1 cellular context compared by ENCODE assay signal in the genomic region with DNA sequence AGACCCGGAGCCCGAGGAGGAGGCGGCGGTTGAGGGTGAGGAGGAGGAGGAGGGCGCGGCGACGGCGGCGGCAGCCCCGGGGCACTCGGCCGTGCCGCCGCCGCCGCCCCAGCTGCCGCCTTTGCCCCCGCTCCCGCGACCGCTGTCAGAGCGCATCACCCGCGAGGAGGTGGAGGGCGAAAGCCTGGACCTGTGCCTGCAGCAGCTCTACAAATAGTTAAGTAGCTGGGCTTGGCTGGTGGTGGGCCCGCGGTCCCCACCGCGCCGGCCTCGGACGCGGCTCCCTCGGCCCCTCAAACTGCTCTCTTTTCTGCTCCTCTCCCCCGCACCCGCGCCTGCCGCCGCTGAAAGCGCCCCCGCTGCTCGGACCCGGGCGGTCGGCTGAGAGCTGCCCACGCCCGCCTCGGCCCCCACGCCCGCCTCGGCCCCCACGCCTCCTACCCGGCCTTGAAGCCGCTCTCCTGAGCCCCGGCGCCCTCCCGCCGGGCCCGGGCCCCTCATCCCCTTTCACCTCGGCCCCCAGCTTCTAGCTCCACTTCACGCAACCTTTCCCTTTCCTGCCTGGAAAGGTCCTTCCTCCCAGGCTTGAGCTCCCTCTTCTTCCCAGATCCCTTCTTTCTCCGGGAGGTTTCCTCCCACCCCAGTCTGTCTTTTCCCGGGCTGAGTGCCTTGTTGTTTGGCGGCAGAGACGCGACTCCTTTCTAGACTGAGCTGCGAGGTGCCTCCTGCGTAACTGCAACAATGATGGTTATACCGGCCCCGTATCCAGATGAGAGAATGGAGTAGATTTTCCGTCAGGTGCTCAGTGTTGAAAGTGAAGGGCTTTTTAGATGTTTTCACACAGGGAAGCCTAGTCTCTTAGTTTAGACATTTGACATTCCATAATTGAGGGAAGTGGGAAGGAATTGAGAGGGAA.
TF ChIP-seq lines count a peak whose summit lies in the region.

No MANE protein-coding gene starts in this region.

TF ChIP-seq in HEK293, 187 proteins besides CTCF, POLR2A, EP300 and RAD21 (continued from another document and continues in another):
- TF ChIP-seq ZNF114 (tag by site-specific recombination; IDR thresholded peaks at IDR 0.05) (no peak), SP2 (tag by site-specific recombination; IDR thresholded peaks at IDR 0.05) (no peak), SCRT1 (tag by site-specific recombination; IDR thresholded peaks at IDR 0.05; ENCODE audit: borderline replicate concordance) (no peak), ZNF510 (tag by site-specific recombination; IDR thresholded peaks at IDR 0.05; ENCODE audit: insufficient replicate concordance) (no peak), ZNF184 (tag by site-specific recombination; IDR thresholded peaks at IDR 0.05) (no peak), ZNF274 (IDR thresholded peaks at IDR 0.05; ENCODE audit: low read length) (no peak), ZNF274 (tag by site-specific recombination; IDR thresholded peaks at IDR 0.05; ENCODE audit: borderline replicate concordance) (no peak), ZFP41 (tag by site-specific recombination; IDR thresholded peaks at IDR 0.05; ENCODE audit: borderline replicate concordance) (no peak), ZNF670 (tag by site-specific recombination; IDR thresholded peaks at IDR 0.05; ENCODE audit: low read depth) (no peak), ZNF138 (tag by site-specific recombination; IDR thresholded peaks at IDR 0.05; ENCODE audit: borderline replicate concordance) (no peak), ZNF16 (tag by site-specific recombination; IDR thresholded peaks at IDR 0.05; ENCODE audit: low read depth) (no peak), ZNF155 (tag by site-specific recombination; IDR thresholded peaks at IDR 0.05) (no peak), ZNF529 (tag by site-specific recombination; IDR thresholded peaks at IDR 0.05; ENCODE audit: insufficient replicate concordance) (no peak), ZNF501 (tag by site-specific recombination; IDR thresholded peaks at IDR 0.05) (no peak), MEIS1 (CRISPR knock-in tag; IDR thresholded peaks at IDR 0.05; ENCODE audit: borderline replicate concordance) (no peak), ZNF366 (tag by site-specific recombination; conservative IDR thresholded peaks at IDR 0.05) (peak; percentile 61), ZFP69B (tag by site-specific recombination; IDR thresholded peaks at IDR 0.05) (no peak), MZF1 (tag by site-specific recombination; IDR thresholded peaks at IDR 0.05; ENCODE audit: borderline replicate concordance) (no peak), REPIN1 (tag by site-specific recombination; IDR thresholded peaks at IDR 0.05; ENCODE audit: low read depth) (no peak), KLF8 (tag by site-specific recombination; IDR thresholded peaks at IDR 0.05) (no peak), SP3 (tag by site-specific recombination; IDR thresholded peaks at IDR 0.05) (no peak), HOXC10 (CRISPR knock-in tag; IDR thresholded peaks at IDR 0.05) (no peak), ZNF521 (tag by site-specific recombination; IDR thresholded peaks at IDR 0.05) (no peak), ZBTB20 (tag by site-specific recombination; IDR thresholded peaks at IDR 0.05) (peak; percentile 97), KLF10 (tag by site-specific recombination; IDR thresholded peaks at IDR 0.05) (no peak), ZNF610 (tag by site-specific recombination; IDR thresholded peaks at IDR 0.05; ENCODE audit: borderline replicate concordance) (no peak)
- TF ChIP-seq, protein P1, sequence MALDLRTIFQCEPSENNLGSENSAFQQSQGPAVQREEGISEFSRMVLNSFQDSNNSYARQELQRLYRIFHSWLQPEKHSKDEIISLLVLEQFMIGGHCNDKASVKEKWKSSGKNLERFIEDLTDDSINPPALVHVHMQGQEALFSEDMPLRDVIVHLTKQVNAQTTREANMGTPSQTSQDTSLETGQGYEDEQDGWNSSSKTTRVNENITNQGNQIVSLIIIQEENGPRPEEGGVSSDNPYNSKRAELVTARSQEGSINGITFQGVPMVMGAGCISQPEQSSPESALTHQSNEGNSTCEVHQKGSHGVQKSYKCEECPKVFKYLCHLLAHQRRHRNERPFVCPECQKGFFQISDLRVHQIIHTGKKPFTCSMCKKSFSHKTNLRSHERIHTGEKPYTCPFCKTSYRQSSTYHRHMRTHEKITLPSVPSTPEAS (tag by site-specific recombination; IDR thresholded peaks at IDR 0.05), result no peak
- TF ChIP-seq, protein P2, sequence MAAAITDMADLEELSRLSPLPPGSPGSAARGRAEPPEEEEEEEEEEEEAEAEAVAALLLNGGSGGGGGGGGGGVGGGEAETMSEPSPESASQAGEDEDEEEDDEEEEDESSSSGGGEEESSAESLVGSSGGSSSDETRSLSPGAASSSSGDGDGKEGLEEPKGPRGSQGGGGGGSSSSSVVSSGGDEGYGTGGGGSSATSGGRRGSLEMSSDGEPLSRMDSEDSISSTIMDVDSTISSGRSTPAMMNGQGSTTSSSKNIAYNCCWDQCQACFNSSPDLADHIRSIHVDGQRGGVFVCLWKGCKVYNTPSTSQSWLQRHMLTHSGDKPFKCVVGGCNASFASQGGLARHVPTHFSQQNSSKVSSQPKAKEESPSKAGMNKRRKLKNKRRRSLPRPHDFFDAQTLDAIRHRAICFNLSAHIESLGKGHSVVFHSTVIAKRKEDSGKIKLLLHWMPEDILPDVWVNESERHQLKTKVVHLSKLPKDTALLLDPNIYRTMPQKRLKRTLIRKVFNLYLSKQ (tag by site-specific recombination; IDR thresholded peaks at IDR 0.05; ENCODE audit: borderline replicate concordance), result no peak
- TF ChIP-seq, protein P3, sequence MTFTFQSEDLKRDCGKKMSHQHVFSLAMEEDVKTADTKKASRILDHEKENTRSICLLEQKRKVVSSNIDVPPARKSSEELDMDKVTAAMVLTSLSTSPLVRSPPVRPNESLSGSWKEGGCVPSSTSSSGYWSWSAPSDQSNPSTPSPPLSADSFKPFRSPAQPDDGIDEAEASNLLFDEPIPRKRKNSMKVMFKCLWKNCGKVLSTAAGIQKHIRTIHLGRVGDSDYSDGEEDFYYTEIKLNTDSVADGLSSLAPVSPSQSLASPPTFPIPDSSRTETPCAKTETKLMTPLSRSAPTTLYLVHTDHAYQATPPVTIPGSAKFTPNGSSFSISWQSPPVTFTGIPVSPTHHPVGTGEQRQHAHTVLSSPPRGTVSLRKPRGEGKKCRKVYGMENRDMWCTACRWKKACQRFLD (tag by site-specific recombination; IDR thresholded peaks at IDR 0.05), result no peak
- TF ChIP-seq, protein P4, sequence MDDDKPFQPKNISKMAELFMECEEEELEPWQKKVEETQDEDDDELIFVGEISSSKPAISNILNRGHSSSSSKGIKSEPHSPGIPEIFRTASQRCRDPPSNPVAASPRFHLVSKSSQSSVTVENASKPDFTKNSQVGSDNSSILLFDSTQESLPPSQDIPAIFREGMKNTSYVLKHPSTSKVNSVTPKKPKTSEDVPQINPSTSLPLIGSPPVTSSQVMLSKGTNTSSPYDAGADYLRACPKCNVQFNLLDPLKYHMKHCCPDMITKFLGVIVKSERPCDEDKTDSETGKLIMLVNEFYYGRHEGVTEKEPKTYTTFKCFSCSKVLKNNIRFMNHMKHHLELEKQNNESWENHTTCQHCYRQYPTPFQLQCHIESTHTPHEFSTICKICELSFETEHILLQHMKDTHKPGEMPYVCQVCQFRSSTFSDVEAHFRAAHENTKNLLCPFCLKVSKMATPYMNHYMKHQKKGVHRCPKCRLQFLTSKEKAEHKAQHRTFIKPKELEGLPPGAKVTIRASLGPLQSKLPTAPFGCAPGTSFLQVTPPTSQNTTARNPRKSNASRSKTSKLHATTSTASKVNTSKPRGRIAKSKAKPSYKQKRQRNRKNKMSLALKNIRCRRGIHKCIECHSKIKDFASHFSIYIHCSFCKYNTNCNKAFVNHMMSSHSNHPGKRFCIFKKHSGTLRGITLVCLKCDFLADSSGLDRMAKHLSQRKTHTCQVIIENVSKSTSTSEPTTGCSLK (tag by site-specific recombination; IDR thresholded peaks at IDR 0.05), result no peak
- TF ChIP-seq, protein P5, sequence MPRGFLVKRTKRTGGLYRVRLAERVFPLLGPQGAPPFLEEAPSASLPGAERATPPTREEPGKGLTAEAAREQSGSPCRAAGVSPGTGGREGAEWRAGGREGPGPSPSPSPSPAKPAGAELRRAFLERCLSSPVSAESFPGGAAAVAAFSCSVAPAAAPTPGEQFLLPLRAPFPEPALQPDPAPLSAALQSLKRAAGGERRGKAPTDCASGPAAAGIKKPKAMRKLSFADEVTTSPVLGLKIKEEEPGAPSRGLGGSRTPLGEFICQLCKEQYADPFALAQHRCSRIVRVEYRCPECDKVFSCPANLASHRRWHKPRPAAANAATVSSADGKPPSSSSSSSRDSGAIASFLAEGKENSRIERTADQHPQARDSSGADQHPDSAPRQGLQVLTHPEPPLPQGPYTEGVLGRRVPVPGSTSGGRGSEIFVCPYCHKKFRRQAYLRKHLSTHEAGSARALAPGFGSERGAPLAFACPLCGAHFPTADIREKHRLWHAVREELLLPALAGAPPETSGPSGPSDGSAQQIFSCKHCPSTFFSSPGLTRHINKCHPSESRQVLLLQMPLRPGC (tag by site-specific recombination; IDR thresholded peaks at IDR 0.05), result no peak
- TF ChIP-seq, protein P6, sequence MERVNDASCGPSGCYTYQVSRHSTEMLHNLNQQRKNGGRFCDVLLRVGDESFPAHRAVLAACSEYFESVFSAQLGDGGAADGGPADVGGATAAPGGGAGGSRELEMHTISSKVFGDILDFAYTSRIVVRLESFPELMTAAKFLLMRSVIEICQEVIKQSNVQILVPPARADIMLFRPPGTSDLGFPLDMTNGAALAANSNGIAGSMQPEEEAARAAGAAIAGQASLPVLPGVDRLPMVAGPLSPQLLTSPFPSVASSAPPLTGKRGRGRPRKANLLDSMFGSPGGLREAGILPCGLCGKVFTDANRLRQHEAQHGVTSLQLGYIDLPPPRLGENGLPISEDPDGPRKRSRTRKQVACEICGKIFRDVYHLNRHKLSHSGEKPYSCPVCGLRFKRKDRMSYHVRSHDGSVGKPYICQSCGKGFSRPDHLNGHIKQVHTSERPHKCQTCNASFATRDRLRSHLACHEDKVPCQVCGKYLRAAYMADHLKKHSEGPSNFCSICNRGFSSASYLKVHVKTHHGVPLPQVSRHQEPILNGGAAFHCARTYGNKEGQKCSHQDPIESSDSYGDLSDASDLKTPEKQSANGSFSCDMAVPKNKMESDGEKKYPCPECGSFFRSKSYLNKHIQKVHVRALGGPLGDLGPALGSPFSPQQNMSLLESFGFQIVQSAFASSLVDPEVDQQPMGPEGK (tag by site-specific recombination; IDR thresholded peaks at IDR 0.05), result peak; percentile 57
- TF ChIP-seq, protein P7, sequence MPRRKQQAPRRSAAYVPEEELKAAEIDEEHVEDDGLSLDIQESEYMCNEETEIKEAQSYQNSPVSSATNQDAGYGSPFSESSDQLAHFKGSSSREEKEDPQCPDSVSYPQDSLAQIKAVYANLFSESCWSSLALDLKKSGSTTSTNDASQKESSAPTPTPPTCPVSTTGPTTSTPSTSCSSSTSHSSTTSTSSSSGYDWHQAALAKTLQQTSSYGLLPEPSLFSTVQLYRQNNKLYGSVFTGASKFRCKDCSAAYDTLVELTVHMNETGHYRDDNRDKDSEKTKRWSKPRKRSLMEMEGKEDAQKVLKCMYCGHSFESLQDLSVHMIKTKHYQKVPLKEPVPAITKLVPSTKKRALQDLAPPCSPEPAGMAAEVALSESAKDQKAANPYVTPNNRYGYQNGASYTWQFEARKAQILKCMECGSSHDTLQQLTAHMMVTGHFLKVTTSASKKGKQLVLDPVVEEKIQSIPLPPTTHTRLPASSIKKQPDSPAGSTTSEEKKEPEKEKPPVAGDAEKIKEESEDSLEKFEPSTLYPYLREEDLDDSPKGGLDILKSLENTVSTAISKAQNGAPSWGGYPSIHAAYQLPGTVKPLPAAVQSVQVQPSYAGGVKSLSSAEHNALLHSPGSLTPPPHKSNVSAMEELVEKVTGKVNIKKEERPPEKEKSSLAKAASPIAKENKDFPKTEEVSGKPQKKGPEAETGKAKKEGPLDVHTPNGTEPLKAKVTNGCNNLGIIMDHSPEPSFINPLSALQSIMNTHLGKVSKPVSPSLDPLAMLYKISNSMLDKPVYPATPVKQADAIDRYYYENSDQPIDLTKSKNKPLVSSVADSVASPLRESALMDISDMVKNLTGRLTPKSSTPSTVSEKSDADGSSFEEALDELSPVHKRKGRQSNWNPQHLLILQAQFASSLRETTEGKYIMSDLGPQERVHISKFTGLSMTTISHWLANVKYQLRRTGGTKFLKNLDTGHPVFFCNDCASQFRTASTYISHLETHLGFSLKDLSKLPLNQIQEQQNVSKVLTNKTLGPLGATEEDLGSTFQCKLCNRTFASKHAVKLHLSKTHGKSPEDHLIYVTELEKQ (tag by site-specific recombination; IDR thresholded peaks at IDR 0.05; ENCODE audit: borderline replicate concordance), result no peak
- TF ChIP-seq, protein P8, sequence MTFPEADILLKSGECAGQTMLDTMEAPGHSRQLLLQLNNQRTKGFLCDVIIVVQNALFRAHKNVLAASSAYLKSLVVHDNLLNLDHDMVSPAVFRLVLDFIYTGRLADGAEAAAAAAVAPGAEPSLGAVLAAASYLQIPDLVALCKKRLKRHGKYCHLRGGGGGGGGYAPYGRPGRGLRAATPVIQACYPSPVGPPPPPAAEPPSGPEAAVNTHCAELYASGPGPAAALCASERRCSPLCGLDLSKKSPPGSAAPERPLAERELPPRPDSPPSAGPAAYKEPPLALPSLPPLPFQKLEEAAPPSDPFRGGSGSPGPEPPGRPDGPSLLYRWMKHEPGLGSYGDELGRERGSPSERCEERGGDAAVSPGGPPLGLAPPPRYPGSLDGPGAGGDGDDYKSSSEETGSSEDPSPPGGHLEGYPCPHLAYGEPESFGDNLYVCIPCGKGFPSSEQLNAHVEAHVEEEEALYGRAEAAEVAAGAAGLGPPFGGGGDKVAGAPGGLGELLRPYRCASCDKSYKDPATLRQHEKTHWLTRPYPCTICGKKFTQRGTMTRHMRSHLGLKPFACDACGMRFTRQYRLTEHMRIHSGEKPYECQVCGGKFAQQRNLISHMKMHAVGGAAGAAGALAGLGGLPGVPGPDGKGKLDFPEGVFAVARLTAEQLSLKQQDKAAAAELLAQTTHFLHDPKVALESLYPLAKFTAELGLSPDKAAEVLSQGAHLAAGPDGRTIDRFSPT (tag by site-specific recombination; IDR thresholded peaks at IDR 0.05), result no peak
- TF ChIP-seq, protein P9, sequence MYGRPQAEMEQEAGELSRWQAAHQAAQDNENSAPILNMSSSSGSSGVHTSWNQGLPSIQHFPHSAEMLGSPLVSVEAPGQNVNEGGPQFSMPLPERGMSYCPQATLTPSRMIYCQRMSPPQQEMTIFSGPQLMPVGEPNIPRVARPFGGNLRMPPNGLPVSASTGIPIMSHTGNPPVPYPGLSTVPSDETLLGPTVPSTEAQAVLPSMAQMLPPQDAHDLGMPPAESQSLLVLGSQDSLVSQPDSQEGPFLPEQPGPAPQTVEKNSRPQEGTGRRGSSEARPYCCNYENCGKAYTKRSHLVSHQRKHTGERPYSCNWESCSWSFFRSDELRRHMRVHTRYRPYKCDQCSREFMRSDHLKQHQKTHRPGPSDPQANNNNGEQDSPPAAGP (tag by site-specific recombination; IDR thresholded peaks at IDR 0.05), result no peak
- TF ChIP-seq, protein P10, sequence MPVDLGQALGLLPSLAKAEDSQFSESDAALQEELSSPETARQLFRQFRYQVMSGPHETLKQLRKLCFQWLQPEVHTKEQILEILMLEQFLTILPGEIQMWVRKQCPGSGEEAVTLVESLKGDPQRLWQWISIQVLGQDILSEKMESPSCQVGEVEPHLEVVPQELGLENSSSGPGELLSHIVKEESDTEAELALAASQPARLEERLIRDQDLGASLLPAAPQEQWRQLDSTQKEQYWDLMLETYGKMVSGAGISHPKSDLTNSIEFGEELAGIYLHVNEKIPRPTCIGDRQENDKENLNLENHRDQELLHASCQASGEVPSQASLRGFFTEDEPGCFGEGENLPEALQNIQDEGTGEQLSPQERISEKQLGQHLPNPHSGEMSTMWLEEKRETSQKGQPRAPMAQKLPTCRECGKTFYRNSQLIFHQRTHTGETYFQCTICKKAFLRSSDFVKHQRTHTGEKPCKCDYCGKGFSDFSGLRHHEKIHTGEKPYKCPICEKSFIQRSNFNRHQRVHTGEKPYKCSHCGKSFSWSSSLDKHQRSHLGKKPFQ (tag by site-specific recombination; IDR thresholded peaks at IDR 0.05), result no peak
